ENCODE assay signal across 22 cellular contexts in the genomic region with DNA sequence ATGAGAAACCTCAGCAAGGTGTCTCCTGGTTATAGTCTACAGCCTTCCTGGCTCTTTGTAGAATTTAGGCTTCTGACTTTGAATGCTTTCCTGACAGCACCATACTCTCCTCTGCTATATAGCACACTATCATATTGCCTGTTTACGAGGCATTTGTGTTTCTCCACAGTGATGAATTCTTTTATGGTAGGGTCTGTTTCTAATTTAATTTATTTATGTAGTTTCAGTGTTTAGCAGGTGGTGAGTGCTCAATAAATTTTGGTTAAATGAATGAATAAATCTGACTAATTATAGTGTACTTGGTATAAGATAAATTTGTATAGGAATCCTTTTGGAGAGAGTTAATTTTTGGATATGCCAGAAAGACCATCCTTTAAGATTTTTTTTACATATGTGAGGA.
DNase-seq lines count a peak whose midpoint lies in the region; ATAC-seq, FAIRE-seq and TF ChIP-seq lines count a peak whose summit lies in the region.
"Had no signal": no experiment of that assay in that cellular context is flagged by ENCODE, and none has a peak within 500 bp of the region (broad histone marks: within the 10 kb centered on the region; RNA-seq: fewer than 3 reads in every experiment).

No MANE protein-coding gene starts in this region.

- POLR2A ChIA-PET in HCT116 (lab: Charles Lee): no interaction called here

- H3K4me3 ChIP-seq in HCT116 (replicated peaks in 1 of 2; ENCODE audit: low read depth in 1 of 2, low read length in 2 of 2) (no peak overlapping the region), SK-N-MC (peak overlapping the region; percentile 31; the same call in 1 of the 2 replicates), left lung (no peak overlapping the region), subcutaneous abdominal adipose tissue (ENCODE audit: low read depth in 1 of 5, low read length in 5 of 5) (no peak overlapping the region)
- H3K4me3 ChIP-seq: adrenal gland, cardiac muscle cell, stomach had no signal

- intact Hi-C loops in HCT116 (cut with micrococcal nuclease) (loop anchor here (2.0 to 10.0 kb wide), 2 partner anchors 350 to 882 kb away; no protein-coding TSS in a partner anchor), left lung (cut with DNase I) (loop anchor here in 1 of 2 donors (10.0 kb wide), 1 partner anchor 460 kb away; no protein-coding TSS in a partner anchor)

- no peaks in the 10 kb centered on the region for H3K79me2 ChIP-seq in HCT116 (ENCODE audit: insufficient read depth, low read length)

- H3K27ac ChIP-seq in HCT116 (ENCODE audit: low read depth, low read length) (peak overlapping the region; percentile 49), SK-N-MC (peak overlapping the region; percentile 84), left lung (peak overlapping the region; percentile 2 to 8), subcutaneous abdominal adipose tissue (ENCODE audit: low read depth, low read length) (peak overlapping the region; percentile 38)
- H3K27ac ChIP-seq: cardiac muscle cell had no signal

- no TSS peak for BruUV-seq in HCT116 (replicated peaks; lab: Mats Ljungman, UMichigan)

- DNase-seq in HCT116 (ENCODE audit: low read depth, low spot score): no peak
- DNase-seq in SK-N-MC (ENCODE audit: low read depth, low spot score): no peak
- DNase-seq in left lung: no peak
- no peak for DNase-seq in chondrocyte (ENCODE audit: low spot score)
- DNase-seq in HuH-7.5 (ENCODE audit: low spot score): no peak
- DNase-seq in GM12891 (ENCODE audit: insufficient read length, low spot score): no peak
- DNase-seq: activated CD4-positive, alpha-beta memory T cell treated with anti-CD3 and anti-CD28 coated beads, Interleukin-2, amount 10 ng/mL, durations not matched to agents 7 days and 5 days; activated gamma-delta T cell treated with Interleukin-2 at 50 U/mL for 16 hours; adrenal gland; dermis blood vessel endothelial cell; DMS 273 treated with DMSO at 0.1 percent for 48 hours; HCEC 1CT; NCI-H1105; NCI-H2029 treated with DMSO at 0.1 percent for 48 hours; NCI-H446; occipital lobe; stomach; SW 1271 had no signal

- no peak for TF ChIP-seq POLR2A in HCT116 (IDR thresholded peaks at IDR 0.05; ENCODE audit: borderline replicate concordance, extremely low read depth, insufficient read depth, insufficient read length)
- no peak for TF ChIP-seq POLR2A in GM12891 (IDR thresholded peaks at IDR 0.05; ENCODE audit: low read depth, low read length)

- CTCF ChIA-PET in HCT116 (lab: Charles Lee): interaction anchor here (0.7 to 3.0 kb wide), 16 partner anchors 7 to 1172 kb away, joined by 3 to 12 read pairs (median 5); no protein-coding TSS in a partner anchor

- TF ChIP-seq RAD21 in HCT116 (IDR thresholded peaks at IDR 0.05; ENCODE audit: low read depth): no peak

- H3K4me1 Mint-ChIP-seq in chondrocyte (ENCODE audit: low read depth): peaks cover 16% of the 10 kb centered on the region

- ATAC-seq in HCT116 (no peak), left lung (no peak), GM19324 (IDR thresholded peaks at IDR 0.05; ENCODE audit: low FRiP score, unreplicated experiment) (no peak)

- peaks cover 10% of the 10 kb centered on the region for H3K9me3 Mint-ChIP-seq in chondrocyte (ENCODE audit: low read depth)

- H3K36me3 ChIP-seq in HCT116 (ENCODE audit: control insufficient read depth in 1 of 2, insufficient read depth in 2 of 2, low read length in 2 of 2): no peaks in the 10 kb centered on the region
- H3K36me3 ChIP-seq in SK-N-MC (ENCODE audit: insufficient read depth, low read length): no peaks in the 10 kb centered on the region
- no peaks in the 10 kb centered on the region for H3K36me3 ChIP-seq in left lung
- H3K36me3 ChIP-seq in subcutaneous abdominal adipose tissue (ENCODE audit: control insufficient read depth in 5 of 5, insufficient read depth in 5 of 5, low read length in 5 of 5): no peaks in the 10 kb centered on the region
- H3K36me3 ChIP-seq: adrenal gland, cardiac muscle cell, stomach had no signal

- no peak overlapping the region for H3K27ac Mint-ChIP-seq in chondrocyte (ENCODE audit: unreplicated experiment)
- H3K27ac Mint-ChIP-seq: activated CD4-positive, alpha-beta memory T cell treated with anti-CD3 and anti-CD28 coated beads, Interleukin-2, amount 10 ng/mL, durations not matched to agents 7 days and 5 days had no signal

- no peak overlapping the region for H2AFZ ChIP-seq in HCT116 (ENCODE audit: low read depth, low read length, poor library complexity, severe bottlenecking)

- no peaks in the 10 kb centered on the region for H3K27me3 ChIP-seq in HCT116 (ENCODE audit: insufficient read depth, low read length)
- no peaks in the 10 kb centered on the region for H3K27me3 ChIP-seq in left lung
- no peaks in the 10 kb centered on the region for H3K27me3 ChIP-seq in subcutaneous abdominal adipose tissue (ENCODE audit: control insufficient read depth in 5 of 5, insufficient read depth in 4 of 5, low read length in 5 of 5)
- H3K27me3 ChIP-seq: adrenal gland, cardiac muscle cell, stomach had no signal

- RAD21 ChIA-PET in HCT116 (lab: Charles Lee; ENCODE audit: low non-redundant PET in 1 of 2, low total read pairs in 2 of 2, uncharacterized antibody in 2 of 2, unreplicated experiment in 2 of 2): interaction anchor here in 1 of 2 experiments (1.2 kb wide), 1 partner anchor 312 kb away, joined by 3 read pairs; no protein-coding TSS in a partner anchor

- no peak overlapping the region for H3K4me3 Mint-ChIP-seq in chondrocyte (ENCODE audit: unreplicated experiment)
- H3K4me3 Mint-ChIP-seq: activated CD4-positive, alpha-beta memory T cell treated with anti-CD3 and anti-CD28 coated beads, Interleukin-2, amount 10 ng/mL, durations not matched to agents 7 days and 5 days; CD14-positive monocyte had no signal

- H3K4me2 ChIP-seq in HCT116 (ENCODE audit: low read length): no peak overlapping the region

- H3K9me2 ChIP-seq in HCT116 (ENCODE audit: insufficient read depth): no peaks in the 10 kb centered on the region

- no peaks in the 10 kb centered on the region for H3K27me3 Mint-ChIP-seq in chondrocyte (ENCODE audit: low read depth)
- H3K27me3 Mint-ChIP-seq: activated CD4-positive, alpha-beta memory T cell treated with anti-CD3 and anti-CD28 coated beads, Interleukin-2, amount 10 ng/mL, durations not matched to agents 7 days and 5 days had no signal

- H3K9me3 ChIP-seq in HCT116 (ENCODE audit: control insufficient read depth in 1 of 2, insufficient read depth in 1 of 2, low read depth in 1 of 2, low read length in 2 of 2) (no peaks in the 10 kb centered on the region), SK-N-MC (ENCODE audit: low read depth, low read length) (0 out of 2 replicates have a peak, but pooled peaks cover 3% of the 10 kb centered on the region), left lung (peaks cover 0 to 15% of the 10 kb centered on the region in 2 donors), subcutaneous abdominal adipose tissue (ENCODE audit: control insufficient read depth in 5 of 5, low read length in 5 of 5) (peaks cover 0 to 11% (median 6%) of the 10 kb centered on the region in 5 donors)

- H3K4me1 ChIP-seq in HCT116 (ENCODE audit: control insufficient read depth in 1 of 2, insufficient read depth in 2 of 2, low read length in 2 of 2) (peaks cover 5 to 18% of the 10 kb centered on the region in 2 experiments; a peak in 1 of 4 replicates), left lung (peaks cover 0 to 24% of the 10 kb centered on the region in 2 donors), subcutaneous abdominal adipose tissue (ENCODE audit: control insufficient read depth in 5 of 5, insufficient read depth in 5 of 5, low read length in 5 of 5) (peaks cover 0 to 17% (median 14%) of the 10 kb centered on the region in 5 donors)

- H3K9ac ChIP-seq in HCT116 (ENCODE audit: low read length) (no peak overlapping the region), SK-N-MC (ENCODE audit: insufficient read length) (no peak overlapping the region), subcutaneous abdominal adipose tissue (ENCODE audit: low read length in 5 of 5) (peak overlapping the region in 2 of 5 donors; percentile 27 to 57)

- no peak for TF ChIP-seq CTCF in HCT116 (IDR thresholded peaks at IDR 0.05 in 2 of 3, conservative IDR thresholded peaks at IDR 0.05 in 1 of 3; ENCODE audit: borderline replicate concordance in 1 of 3, insufficient read depth in 1 of 3, low read depth in 2 of 3, low read length in 2 of 3)
- no peak for TF ChIP-seq CTCF in left lung (IDR thresholded peaks at IDR 0.05)
- TF ChIP-seq CTCF in chondrocyte (IDR thresholded peaks at IDR 0.05): no peak

- H4K20me1 ChIP-seq in HCT116 (ENCODE audit: insufficient read depth): no peaks in the 10 kb centered on the region

- peaks cover 4% of the 10 kb centered on the region for H3K36me3 Mint-ChIP-seq in chondrocyte (ENCODE audit: low read depth)

- FAIRE-seq in GM12891 (lab: Jason Lieb, UNC): no peak

TF ChIP-seq in HCT116, 20 proteins besides CTCF, POLR2A, EP300 and RAD21:
- no peak for TF ChIP-seq EZH2 (IDR thresholded peaks at IDR 0.05)
- TF ChIP-seq YY1 (IDR thresholded peaks at IDR 0.05; ENCODE audit: extremely low read depth, insufficient replicate concordance, low read depth, low read length): no peak

TF ChIP-seq in GM12891, 5 proteins besides CTCF, POLR2A, EP300 and RAD21:
- TF ChIP-seq PAX5 (IDR thresholded peaks at IDR 0.05; ENCODE audit: insufficient read depth, low read length, severe bottlenecking) (no peak), POLR2AphosphoS5 (IDR thresholded peaks at IDR 0.05; ENCODE audit: low read depth, low read length) (no peak), SPI1 (IDR thresholded peaks at IDR 0.05; ENCODE audit: low read depth, low read length) (no peak), TAF1 (IDR thresholded peaks at IDR 0.05; ENCODE audit: low read depth, low read length) (no peak), POU2F2 (IDR thresholded peaks at IDR 0.05; ENCODE audit: low read depth, low read length) (no peak)

Comparison
In these comparisons a context has a peak if more than half of its experiments do, and no peak if none do; other contexts are left out.
1. H3K27ac ChIP-seq: peak in every context shown above with its lines; median percentile 84 in SK-N-MC; 49 in HCT116; 38 in subcutaneous abdominal adipose tissue; 5 in left lung.